8 cellular contexts compared by ENCODE assay signal in genomic region chr2:189210250-189211075, GRCh38. TPM values are rescaled to one million over a fixed set of nuclear protein-coding genes. Genes with fewer than 3 reads are reported as not detected.
A peak's percentile ranks its signal among the peaks of the same experiment; 100 is the strongest.
DNase-seq lines count a peak whose midpoint lies in the region; ATAC-seq, FAIRE-seq and TF ChIP-seq lines count a peak whose summit lies in the region.

No MANE protein-coding gene starts in this region.

- H3K4me1 Mint-ChIP-seq in activated T-cell treated with anti-CD3 and anti-CD28 coated beads, Interleukin-2, amount 50 U/mL, for 72 hours (ENCODE audit: low read depth), result peaks cover 11% of the 10 kb centered on the region
- peaks cover 0 to 1% (median 0%) of the 10 kb centered on the region in 7 donors for H3K4me1 Mint-ChIP-seq in naive thymus-derived CD4-positive, alpha-beta T cell

- TF ChIP-seq EP300 in tibial nerve (IDR thresholded peaks at IDR 0.05), result peak; percentile 52 to 73

- H3K9me3 Mint-ChIP-seq in activated T-cell treated with anti-CD3 and anti-CD28 coated beads, Interleukin-2, amount 50 U/mL, for 72 hours, result no peaks in the 10 kb centered on the region
- peaks cover 0 to 4% (median 0%) of the 10 kb centered on the region in 11 donors for H3K9me3 Mint-ChIP-seq in naive thymus-derived CD4-positive, alpha-beta T cell

- 9 to 11% methylated on average over 7 of the region's 7 CpGs for WGBS in tibial nerve, 2 donors

- no peak for FAIRE-seq in GM12891 (lab: Jason Lieb, UNC)

- no peak for TF ChIP-seq CTCF in tibial nerve (IDR thresholded peaks at IDR 0.05)

- H3K27ac ChIP-seq in tibial nerve, result peak overlapping the region; percentile 71 to 94 (median 82)
- H3K27ac ChIP-seq in naive thymus-derived CD4-positive, alpha-beta T cell (ENCODE audit: low read depth, low read length), result no peak overlapping the region

- POLR2A ChIA-PET in naive thymus-derived CD4-positive, alpha-beta T cell (lab: Charles Lee), result interaction anchor here (0.5 kb wide), 1 partner anchor 470 kb away, joined by 3 read pairs; no protein-coding TSS in a partner anchor

- peaks cover 0 to 3% of the 10 kb centered on the region in 2 donors for H3K36me3 Mint-ChIP-seq in activated T-cell treated with anti-CD3 and anti-CD28 coated beads, Interleukin-2, amount 50 U/mL, for 72 hours (ENCODE audit: insufficient read depth in 2 of 2)
- peaks cover 0 to 8% (median 0%) of the 10 kb centered on the region in 5 donors for H3K36me3 Mint-ChIP-seq in naive thymus-derived CD4-positive, alpha-beta T cell

- H3K36me3 ChIP-seq in tibial nerve, result no peaks in the 10 kb centered on the region
- H3K36me3 ChIP-seq in naive thymus-derived CD4-positive, alpha-beta T cell (ENCODE audit: control insufficient read depth in 2 of 3, insufficient read depth in 3 of 3, low read length in 3 of 3), result no peaks in the 10 kb centered on the region

- peak; percentile 61 to 77 for ATAC-seq in activated T-cell treated with anti-CD3 and anti-CD28 coated beads, Interleukin-2, amount 50 U/mL, for 72 hours (replicated peaks in 1 of 2)
- ATAC-seq in naive thymus-derived CD4-positive, alpha-beta T cell, result no peak

- H3K4me3 Mint-ChIP-seq in activated T-cell treated with anti-CD3 and anti-CD28 coated beads, Interleukin-2, amount 50 U/mL, for 72 hours, result no peak overlapping the region
- H3K4me3 Mint-ChIP-seq in naive thymus-derived CD4-positive, alpha-beta T cell, result no peak overlapping the region

- no peaks in the 10 kb centered on the region for H3K27me3 ChIP-seq in tibial nerve
- no peaks in the 10 kb centered on the region for H3K27me3 ChIP-seq in naive thymus-derived CD4-positive, alpha-beta T cell (ENCODE audit: control insufficient read depth in 2 of 2, insufficient read depth in 2 of 2, low read length in 2 of 2)

- H3K4me3 ChIP-seq in tibial nerve, result peak overlapping the region in 3 of 4 donors; percentile 6 to 40 (median 25)
- H3K4me3 ChIP-seq in naive thymus-derived CD4-positive, alpha-beta T cell (ENCODE audit: low read length), result no peak overlapping the region

- H3K9me3 ChIP-seq in tibial nerve, result no peaks in the 10 kb centered on the region
- H3K9me3 ChIP-seq in naive thymus-derived CD4-positive, alpha-beta T cell (ENCODE audit: control insufficient read depth in 2 of 3, low read length in 3 of 3), result no peaks in the 10 kb centered on the region

- intact Hi-C loops in naive thymus-derived CD4-positive, alpha-beta T cell (cut with micrococcal nuclease), result no loop called here

- peaks cover 0 to 31% (median 4%) of the 10 kb centered on the region in 4 donors for H3K4me1 ChIP-seq in tibial nerve
- H3K4me1 ChIP-seq in naive thymus-derived CD4-positive, alpha-beta T cell (ENCODE audit: control insufficient read depth in 2 of 2, insufficient read depth in 2 of 2, low read length in 2 of 2), result no peaks in the 10 kb centered on the region

- no peak overlapping the region for H3K27ac Mint-ChIP-seq in activated T-cell treated with anti-CD3 and anti-CD28 coated beads, Interleukin-2, amount 50 U/mL, for 72 hours
- no peak overlapping the region for H3K27ac Mint-ChIP-seq in naive thymus-derived CD4-positive, alpha-beta T cell

- DNase-seq in activated T-cell treated with anti-CD3 and anti-CD28 coated beads, Interleukin-2, amount 50 U/mL, for 72 hours, result peak; percentile 11 to 29
- DNase-seq in activated T-cell treated with anti-CD3 and anti-CD28 coated beads, Interleukin-2, amount 50 U/mL, for 1 hour, result no peak
- DNase-seq in amniotic stem cell (lab: John Stamatoyannopoulos, UW) (peak; percentile 85), kidney tubule cell (ENCODE audit: low spot score) (peak; percentile 78), tibial nerve (ENCODE audit: low spot score in 2 of 2) (peak; percentile 24 to 68), GM12891 (ENCODE audit: insufficient read length, low spot score) (no peak)
- no peak for DNase-seq in effector CD4-positive, alpha-beta T cell
- DNase-seq in naive thymus-derived CD4-positive, alpha-beta T cell, result no peak

- CTCF ChIA-PET in naive thymus-derived CD4-positive, alpha-beta T cell (lab: Charles Lee), result no interaction called here

- TF ChIP-seq POLR2A in tibial nerve (IDR thresholded peaks at IDR 0.05) (peak in 1 of 2 donors; percentile 19), GM12891 (IDR thresholded peaks at IDR 0.05; ENCODE audit: low read depth, low read length) (no peak)

- H3K27me3 Mint-ChIP-seq in activated T-cell treated with anti-CD3 and anti-CD28 coated beads, Interleukin-2, amount 50 U/mL, for 72 hours (ENCODE audit: low read depth), result peaks cover 5% of the 10 kb centered on the region
- peaks cover 0 to 4% (median 0%) of the 10 kb centered on the region in 5 donors for H3K27me3 Mint-ChIP-seq in naive thymus-derived CD4-positive, alpha-beta T cell

TF ChIP-seq in GM12891, 5 proteins besides CTCF, POLR2A, EP300 and RAD21:
- TF ChIP-seq POU2F2 (IDR thresholded peaks at IDR 0.05; ENCODE audit: low read depth, low read length), result no peak
- TF ChIP-seq PAX5 (IDR thresholded peaks at IDR 0.05; ENCODE audit: insufficient read depth, low read length, severe bottlenecking), result no peak
- no peak for TF ChIP-seq POLR2AphosphoS5 (IDR thresholded peaks at IDR 0.05; ENCODE audit: low read depth, low read length)

RNA-seq across cellular contexts. Expression of gene COL5A2, which starts 30.9 kb away (rescaled TPM):
- 1 to 10 TPM in 1 of 2 donors, under 1 TPM in 1; 0.60 to 1.8 TPM for total RNA-seq in activated T-cell treated with anti-CD3 and anti-CD28 coated beads, Interleukin-2, amount 50 U/mL, for 72 hours
- 10 to 100 TPM; 34.7 to 60.4 (median 51.4) TPM for total RNA-seq in tibial nerve
- 1 to 10 TPM in 2 of 5 experiments, under 1 TPM in 3; 0.31 to 2.3 (median 0.98) TPM for total RNA-seq in naive thymus-derived CD4-positive, alpha-beta T cell
- polyA plus RNA-seq in naive thymus-derived CD4-positive, alpha-beta T cell, result under 1 TPM; 0.09 to 0.29 TPM
- polyA plus RNA-seq in GM12891 (2012; ENCODE audit: low read depth, missing spikeins), result 0.18 TPM

Comparison
In these comparisons a context has a peak if more than half of its experiments do, and no peak if none do; other contexts are left out.
1. DNase-seq: peak in activated T-cell treated with anti-CD3 and anti-CD28 coated beads, Interleukin-2, amount 50 U/mL, for 72 hours (2 of 2), amniotic stem cell (single experiment), kidney tubule cell (single experiment) and tibial nerve (2 of 2); none in activated T-cell treated with anti-CD3 and anti-CD28 coated beads, Interleukin-2, amount 50 U/mL, for 1 hour (single experiment), effector CD4-positive, alpha-beta T cell (single experiment), naive thymus-derived CD4-positive, alpha-beta T cell (0 of 9) and GM12891 (single experiment).
2. RNA of gene COL5A2, which starts 30.9 kb away (total RNA-seq): 34.7 to 60.4 TPM in tibial nerve; 0.60 to 1.8 TPM in activated T-cell treated with anti-CD3 and anti-CD28 coated beads, Interleukin-2, amount 50 U/mL, for 72 hours and 0.31 to 2.3 TPM in naive thymus-derived CD4-positive, alpha-beta T cell; every median in the first group is over 10 times any median in the second.